26 cellular contexts compared by ENCODE assay signal in genomic region chr9:136058152-136058483, GRCh38. TPM values are rescaled to one million over a fixed set of nuclear protein-coding genes. Genes with fewer than 3 reads are reported as not detected.
DNase-seq lines count a peak whose midpoint lies in the region; ATAC-seq, FAIRE-seq and TF ChIP-seq lines count a peak whose summit lies in the region.
"Had no signal": no experiment of that assay in that cellular context is flagged by ENCODE, and none has a peak within 500 bp of the region (broad histone marks: within the 10 kb centered on the region; RNA-seq: fewer than 3 reads in every experiment).

No MANE protein-coding gene starts in this region.

- no peak for TF ChIP-seq EP300 in SK-N-SH (IDR thresholded peaks at IDR 0.05; ENCODE audit: borderline replicate concordance in 1 of 2, low read depth in 1 of 2, low read length in 1 of 2)

- WGBS in SK-N-SH (ENCODE audit: low lambda C conversion rate) = 90% methylated on average over 9 of the region's 10 CpGs

- H3K9me3 ChIP-seq in SK-N-SH = no peaks in the 10 kb centered on the region
- H3K9me3 ChIP-seq in osteoblast (ENCODE audit: low read depth, low read length) = no peaks in the 10 kb centered on the region
- H3K9me3 ChIP-seq: mucosa of descending colon had no signal

- H3K9ac ChIP-seq in SK-N-SH = no peak overlapping the region

- H3K4me1 ChIP-seq in SK-N-SH (ENCODE audit: control insufficient read depth in 1 of 2, insufficient read depth in 2 of 2, low read depth in 1 of 2, low read length in 1 of 2) = peaks cover 31 to 47% of the 10 kb centered on the region in 2 experiments; a peak in 3 of 4 replicates
- H3K4me1 ChIP-seq in osteoblast (ENCODE audit: insufficient read depth, low read length) = peaks cover 29% of the 10 kb centered on the region

- H3F3A ChIP-seq in SK-N-SH (replicated peaks; ENCODE audit: insufficient read depth) = peaks cover 11% of the 10 kb centered on the region

- H4K20me1 ChIP-seq in SK-N-SH (ENCODE audit: insufficient read depth) (peaks cover 62% of the 10 kb centered on the region), osteoblast (ENCODE audit: insufficient read depth, low read length) (peaks cover 29% of the 10 kb centered on the region)

- POLR2A ChIA-PET in SK-N-SH (lab: Yijun Ruan, JAX) = no interaction called here

- no peak overlapping the region for H3K4me3 ChIP-seq in SK-N-SH (ENCODE audit: low read depth in 2 of 2, low read length in 1 of 2)
- no peak overlapping the region for H3K4me3 ChIP-seq in osteoblast (ENCODE audit: insufficient read depth, low read length)
- H3K4me3 ChIP-seq: GM12878, hepatocyte, mucosa of descending colon had no signal

- CTCF ChIA-PET in SK-N-SH (lab: Yijun Ruan, JAX) = interaction anchor here (0.8 kb wide), 1 partner anchor 32 kb away, joined by 3 read pairs; no protein-coding TSS in a partner anchor

- H3K27ac ChIP-seq in SK-N-SH (ENCODE audit: low read depth in 2 of 2, low read length in 1 of 2) (no peak overlapping the region), angular gyrus (ENCODE audit: low read depth, low read length) (peak overlapping the region; percentile 15), osteoblast (ENCODE audit: low read depth, low read length) (no peak overlapping the region)
- H3K27ac ChIP-seq: 22Rv1, hepatocyte had no signal

- ATAC-seq in SK-N-SH treated with all-trans-retinoic acid at 6 μM for 48 hours (no peak), HG02938 (IDR thresholded peaks at IDR 0.05; ENCODE audit: unreplicated experiment) (no peak)
- ATAC-seq: activated naive CD8-positive, alpha-beta T cell treated with anti-CD3 and anti-CD28 coated beads, Interleukin-2, amount 50 U/mL, for 24 hours; mucosa of descending colon; natural killer cell; Panc1 had no signal

- H2AFZ ChIP-seq in SK-N-SH (ENCODE audit: low read depth) (no peak overlapping the region), osteoblast (ENCODE audit: low read length) (no peak overlapping the region)
- H2AFZ ChIP-seq: hepatocyte had no signal

- no peaks in the 10 kb centered on the region for H3K36me3 ChIP-seq in SK-N-SH (replicated peaks in 1 of 2; ENCODE audit: control insufficient read depth in 1 of 2, insufficient read depth in 2 of 2, low read length in 1 of 2)
- no peaks in the 10 kb centered on the region for H3K36me3 ChIP-seq in osteoblast (ENCODE audit: insufficient read depth, low read length)

- H3K27me3 ChIP-seq in SK-N-SH (ENCODE audit: insufficient read depth) (no peaks in the 10 kb centered on the region), osteoblast (ENCODE audit: insufficient read depth, low read length) (no peaks in the 10 kb centered on the region)
- H3K27me3 ChIP-seq: hepatocyte had no signal

- no peak for TF ChIP-seq CTCF in SK-N-SH (IDR thresholded peaks at IDR 0.05)
- no peak for TF ChIP-seq CTCF in osteoblast (IDR thresholded peaks at IDR 0.05; ENCODE audit: extremely low read depth, low read depth, low read length)

- no peak for TF ChIP-seq RAD21 in SK-N-SH (IDR thresholded peaks at IDR 0.05; ENCODE audit: low read length)

- peaks cover 78% of the 10 kb centered on the region for H3K79me2 ChIP-seq in SK-N-SH (ENCODE audit: insufficient read depth)
- H3K79me2 ChIP-seq in osteoblast (ENCODE audit: insufficient read depth, low read length) = peaks cover 90% of the 10 kb centered on the region

- DNase-seq in SK-N-SH = peak; percentile 14
- peak; percentile 12 for DNase-seq in GM12891 (ENCODE audit: insufficient read length, low spot score)
- peak; percentile 58 for DNase-seq in osteoblast (ENCODE audit: insufficient read length, low spot score, missing footprints)
- DNase-seq in GOT3 (lab: John Stamatoyannopoulos, UW) = no peak
- DNase-seq in stimulated activated naive CD4-positive, alpha-beta T cell treated with Interleukin-2 at 50 U/mL for 16 hours (lab: John Stamatoyannopoulos, UW) = no peak
- DNase-seq: activated gamma-delta T cell treated with Interleukin-2 at 50 U/mL for 16 hours; activated naive CD8-positive, alpha-beta T cell treated with anti-CD3 and anti-CD28 coated beads, Interleukin-2, amount 50 U/mL, for 24 hours; CD8-positive, alpha-beta memory T cell; DMS153; mucosa of descending colon; natural killer cell; NCI-H1694; NCI-H446 treated with DMSO at 0.1 percent for 48 hours; NCI-H774; SHP77 treated with DMSO at 0.1 percent for 48 hours; stimulated activated CD4-positive, alpha-beta T cell treated with anti-CD3 and anti-CD28 coated beads, Interleukin-4, amount 100 ng/mL, for 1 hour; SW 1271 had no signal

- no peaks in the 10 kb centered on the region for H3K9me2 ChIP-seq in SK-N-SH

- H3K4me2 ChIP-seq in SK-N-SH = no peak overlapping the region
- no peak overlapping the region for H3K4me2 ChIP-seq in osteoblast (ENCODE audit: insufficient read depth, low read length)
- H3K4me2 ChIP-seq: hepatocyte had no signal

- TF ChIP-seq POLR2A in GM12891 (IDR thresholded peaks at IDR 0.05; ENCODE audit: low read depth, low read length) = no peak

- no peak for FAIRE-seq in GM12891 (lab: Jason Lieb, UNC)
- FAIRE-seq: endothelial cell of umbilical vein, frontal cortex, GM12878 had no signal

TF ChIP-seq in SK-N-SH, 30 proteins besides CTCF, POLR2A, EP300 and RAD21:
- TF ChIP-seq TEAD4 (IDR thresholded peaks at IDR 0.05; ENCODE audit: borderline replicate concordance, insufficient read depth) = no peak

TF ChIP-seq in SK-N-SH treated with all-trans-retinoic acid at 6 μM for 48 hours, 23 proteins besides CTCF, POLR2A, EP300 and RAD21 (continues in another document):
- no peak for TF ChIP-seq PATZ1 (CRISPR knock-in tag; IDR thresholded peaks at IDR 0.05; ENCODE audit: borderline replicate concordance)
- TF ChIP-seq TOX (CRISPR knock-in tag; IDR thresholded peaks at IDR 0.05; ENCODE audit: borderline replicate concordance) = no peak
- no peak for TF ChIP-seq ZFP3 (CRISPR knock-in tag; IDR thresholded peaks at IDR 0.05)
- TF ChIP-seq ISL1 (CRISPR knock-in tag; IDR thresholded peaks at IDR 0.05) = no peak
- TF ChIP-seq ZNF70 (CRISPR knock-in tag; IDR thresholded peaks at IDR 0.05) = no peak
- TF ChIP-seq ZNF565 (CRISPR knock-in tag; conservative IDR thresholded peaks at IDR 0.05; ENCODE audit: low read depth) = no peak
- TF ChIP-seq ZC3H10 (CRISPR knock-in tag; IDR thresholded peaks at IDR 0.05) = no peak
- TF ChIP-seq OSR1 (CRISPR knock-in tag; IDR thresholded peaks at IDR 0.05) = no peak
- TF ChIP-seq GLIS3 (CRISPR knock-in tag; IDR thresholded peaks at IDR 0.05) = no peak
- TF ChIP-seq ESRRG (CRISPR knock-in tag; IDR thresholded peaks at IDR 0.05) = no peak
- TF ChIP-seq RARB (CRISPR knock-in tag; IDR thresholded peaks at IDR 0.05) = no peak
- TF ChIP-seq ZFP30 (CRISPR knock-in tag; IDR thresholded peaks at IDR 0.05) = no peak
- no peak for TF ChIP-seq ZNF8 (CRISPR knock-in tag; IDR thresholded peaks at IDR 0.05)
- no peak for TF ChIP-seq PPARA (CRISPR knock-in tag; IDR thresholded peaks at IDR 0.05; ENCODE audit: borderline replicate concordance)

TF ChIP-seq in GM12891, 5 proteins besides CTCF, POLR2A, EP300 and RAD21:
- TF ChIP-seq SPI1 (IDR thresholded peaks at IDR 0.05; ENCODE audit: low read depth, low read length) (no peak), POU2F2 (IDR thresholded peaks at IDR 0.05; ENCODE audit: low read depth, low read length) (no peak), TAF1 (IDR thresholded peaks at IDR 0.05; ENCODE audit: low read depth, low read length) (no peak), POLR2AphosphoS5 (IDR thresholded peaks at IDR 0.05; ENCODE audit: low read depth, low read length) (no peak), PAX5 (IDR thresholded peaks at IDR 0.05; ENCODE audit: insufficient read depth, low read length, severe bottlenecking) (no peak)

RNA-seq across cellular contexts. Expression of gene NACC2, which starts 37.0 kb away (rescaled TPM):
- 18.4 and 22.1 TPM in 2 replicates for polyA plus RNA-seq in SK-N-SH (2012; rRNA removed)
- 11.0 and 14.6 TPM in 2 replicates for polyA plus RNA-seq in SK-N-SH (2012; cell fraction: cytosol; rRNA removed)
- polyA plus RNA-seq in SK-N-SH (2012; cell fraction: nucleus; rRNA removed) = 32.2 and 32.4 TPM in 2 replicates
- 0.39 TPM for polyA plus RNA-seq in GM12891 (2012; ENCODE audit: low read depth, missing spikeins)
- 25.3 and 32.9 TPM in 2 replicates for total RNA-seq in osteoblast

Comparison
In these comparisons a context has a peak if more than half of its experiments do, and no peak if none do; other contexts are left out.
1. DNase-seq: peak in SK-N-SH (single experiment), GM12891 (single experiment) and osteoblast (single experiment); none in GOT3 (single experiment) and stimulated activated naive CD4-positive, alpha-beta T cell treated with Interleukin-2 at 50 U/mL for 16 hours (single experiment).